Comparison of ENCODE assay signal across 20 cellular contexts in genomic region chr17:59723607-59724006, GRCh38. TPM values are rescaled to one million over a fixed set of nuclear protein-coding genes. Genes with fewer than 3 reads are reported as not detected.
DNase-seq lines count a peak whose midpoint lies in the region; ATAC-seq and TF ChIP-seq lines count a peak whose summit lies in the region.
"Had no signal": no experiment of that assay in that cellular context is flagged by ENCODE, and none has a peak within 500 bp of the region (broad histone marks: within the 10 kb centered on the region; RNA-seq: fewer than 3 reads in every experiment).

No MANE protein-coding gene starts in this region.

- no peaks in the 10 kb centered on the region for H3K36me3 ChIP-seq in prostate gland
- H3K36me3 ChIP-seq: lower lobe of right lung had no signal

- H3K36me3 Mint-ChIP-seq in activated CD4-positive, alpha-beta T cell treated with anti-CD3 and anti-CD28 coated beads for 36 hours (ENCODE audit: low read depth) = peaks cover 8% of the 10 kb centered on the region
- H3K36me3 Mint-ChIP-seq in activated CD4-positive, alpha-beta T cell treated with anti-CD3 and anti-CD28 coated beads, Interleukin-2, amount 10 ng/mL, durations not matched to agents 7 days and 5 days (ENCODE audit: low read depth) = peaks cover 5% of the 10 kb centered on the region
- peaks cover 11% of the 10 kb centered on the region for H3K36me3 Mint-ChIP-seq in dendritic cell treated with granulocyte-macrophage colony-stimulating factor and Interleukin-4, amounts not matched to agents 40 ng/mL and 50 ng/mL, for 4 days (ENCODE audit: low read depth)
- no peaks in the 10 kb centered on the region for H3K36me3 Mint-ChIP-seq in activated T-helper 2 cell treated with anti-CD3 and anti-CD28 coated beads, Interferon-gamma antibody, Interleukin-2, Interleukin-4, amounts not matched to agents 10 μg/mL and 5 μg/mL and 100 μg/mL, durations not matched to agents 14 hours and 24 hours and 36 hours (ENCODE audit: low read depth)
- H3K36me3 Mint-ChIP-seq in activated CD4-positive, alpha-beta memory T cell treated with anti-CD3 and anti-CD28 coated beads for 36 hours = peaks cover under 1% of the 10 kb centered on the region

- peaks cover 18% of the 10 kb centered on the region for H3K4me1 Mint-ChIP-seq in activated CD4-positive, alpha-beta T cell treated with anti-CD3 and anti-CD28 coated beads for 36 hours
- H3K4me1 Mint-ChIP-seq in activated CD4-positive, alpha-beta T cell treated with anti-CD3 and anti-CD28 coated beads, Interleukin-2, amount 10 ng/mL, durations not matched to agents 7 days and 5 days = peaks cover 8% of the 10 kb centered on the region
- H3K4me1 Mint-ChIP-seq in dendritic cell treated with granulocyte-macrophage colony-stimulating factor and Interleukin-4, amounts not matched to agents 40 ng/mL and 50 ng/mL, for 4 days (ENCODE audit: low read depth) = peaks cover 56% of the 10 kb centered on the region
- H3K4me1 Mint-ChIP-seq in activated T-helper 2 cell treated with anti-CD3 and anti-CD28 coated beads, Interferon-gamma antibody, Interleukin-2, Interleukin-4, amounts not matched to agents 10 μg/mL and 5 μg/mL and 100 μg/mL, durations not matched to agents 14 hours and 24 hours and 36 hours (ENCODE audit: low read depth) = peaks cover 9% of the 10 kb centered on the region
- peaks cover 16% of the 10 kb centered on the region for H3K4me1 Mint-ChIP-seq in activated CD4-positive, alpha-beta memory T cell treated with anti-CD3 and anti-CD28 coated beads for 36 hours (ENCODE audit: low read depth)

- H3K27me3 Mint-ChIP-seq in activated CD4-positive, alpha-beta T cell treated with anti-CD3 and anti-CD28 coated beads for 36 hours = no peaks in the 10 kb centered on the region
- H3K27me3 Mint-ChIP-seq in activated CD4-positive, alpha-beta T cell treated with anti-CD3 and anti-CD28 coated beads, Interleukin-2, amount 10 ng/mL, durations not matched to agents 7 days and 5 days = no peaks in the 10 kb centered on the region
- H3K27me3 Mint-ChIP-seq in dendritic cell treated with granulocyte-macrophage colony-stimulating factor and Interleukin-4, amounts not matched to agents 40 ng/mL and 50 ng/mL, for 4 days = no peaks in the 10 kb centered on the region
- no peaks in the 10 kb centered on the region for H3K27me3 Mint-ChIP-seq in activated T-helper 2 cell treated with anti-CD3 and anti-CD28 coated beads, Interferon-gamma antibody, Interleukin-2, Interleukin-4, amounts not matched to agents 10 μg/mL and 5 μg/mL and 100 μg/mL, durations not matched to agents 14 hours and 24 hours and 36 hours (ENCODE audit: low read depth)
- no peaks in the 10 kb centered on the region for H3K27me3 Mint-ChIP-seq in activated CD4-positive, alpha-beta memory T cell treated with anti-CD3 and anti-CD28 coated beads for 36 hours
- H3K27me3 Mint-ChIP-seq: activated CD8-positive, alpha-beta memory T cell treated with anti-CD3 and anti-CD28 coated beads, Interleukin-2, amount 10 ng/mL, durations not matched to agents 7 days and 5 days; activated naive CD8-positive, alpha-beta T cell had no signal

- TF ChIP-seq CTCF in prostate gland (IDR thresholded peaks at IDR 0.05) (no peak), RWPE1 (conservative IDR thresholded peaks at IDR 0.05; ENCODE audit: low read depth) (no peak)

- CTCF ChIA-PET in activated CD4-positive, alpha-beta T cell treated with anti-CD3 and anti-CD28 coated beads for 36 hours (lab: Charles Lee) = no interaction called here
- CTCF ChIA-PET in activated CD4-positive, alpha-beta T cell treated with anti-CD3 and anti-CD28 coated beads, Interleukin-2, amount 10 ng/mL, durations not matched to agents 7 days and 5 days (lab: Charles Lee) = no interaction called here
- CTCF ChIA-PET in activated CD4-positive, alpha-beta memory T cell treated with anti-CD3 and anti-CD28 coated beads for 36 hours (lab: Charles Lee) = no interaction called here
- CTCF ChIA-PET in RWPE1 (lab: Yijun Ruan, JAX) = no interaction called here

- H3K4me3 ChIP-seq in prostate gland = no peak overlapping the region
- H3K4me3 ChIP-seq: lower lobe of right lung had no signal

- H3K27ac ChIP-seq in prostate gland (peak overlapping the region; percentile 36 to 41), RWPE1 (no peak overlapping the region)
- H3K27ac ChIP-seq: 22Rv1, lower lobe of right lung had no signal

- no peaks in the 10 kb centered on the region for H3K9me3 ChIP-seq in prostate gland
- H3K9me3 ChIP-seq: lower lobe of right lung had no signal

- no peak for ATAC-seq in activated CD4-positive, alpha-beta T cell treated with anti-CD3 and anti-CD28 coated beads for 36 hours
- ATAC-seq: activated CD8-positive, alpha-beta memory T cell treated with anti-CD3 and anti-CD28 coated beads, Interleukin-2, amount 10 ng/mL, durations not matched to agents 7 days and 5 days; lower lobe of right lung; Right ventricle myocardium inferior had no signal

- no peak for DNase-seq in activated CD4-positive, alpha-beta T cell treated with anti-CD3 and anti-CD28 coated beads for 36 hours
- no peak for DNase-seq in activated CD4-positive, alpha-beta T cell treated with anti-CD3 and anti-CD28 coated beads, Interleukin-2, amount 10 ng/mL, durations not matched to agents 7 days and 5 days
- DNase-seq in prostate gland (ENCODE audit: low spot score) (no peak), SK-N-DZ (ENCODE audit: low spot score) (no peak), RWPE1 (ENCODE audit: low spot score) (no peak)
- no peak for DNase-seq in activated T-helper 2 cell treated with anti-CD3 and anti-CD28 coated beads, Interferon-gamma antibody, Interleukin-2, Interleukin-4, amounts not matched to agents 10 μg/mL and 5 μg/mL and 100 μg/mL, durations not matched to agents 14 hours and 24 hours and 36 hours (ENCODE audit: low spot score)
- no peak for DNase-seq in activated CD4-positive, alpha-beta memory T cell treated with anti-CD3 and anti-CD28 coated beads for 36 hours
- DNase-seq: activated CD4-positive, alpha-beta T cell treated with anti-CD3 and anti-CD28 coated beads for 48 hours; activated CD8-positive, alpha-beta memory T cell treated with anti-CD3 and anti-CD28 coated beads, Interleukin-2, amount 10 ng/mL, durations not matched to agents 7 days and 5 days; lower lobe of right lung; NCI-H1092 treated with DMSO at 0.1 percent for 48 hours; NCI-H2029; NCI-H2227 treated with DMSO at 0.1 percent for 48 hours; right cardiac atrium; stimulated activated CD4-positive, alpha-beta T cell treated with anti-CD3 and anti-CD28 coated beads, Interleukin-15, amount 100 ng/mL, for 24 hours; stimulated activated CD8-positive, alpha-beta memory T cell treated with anti-CD3 and anti-CD28 coated beads, Interleukin-4, amount 100 ng/mL, for 48 hours had no signal

- no peak overlapping the region for H3K4me3 Mint-ChIP-seq in activated CD4-positive, alpha-beta T cell treated with anti-CD3 and anti-CD28 coated beads for 36 hours
- H3K4me3 Mint-ChIP-seq in activated CD4-positive, alpha-beta T cell treated with anti-CD3 and anti-CD28 coated beads, Interleukin-2, amount 10 ng/mL, durations not matched to agents 7 days and 5 days = no peak overlapping the region
- no peak overlapping the region for H3K4me3 Mint-ChIP-seq in dendritic cell treated with granulocyte-macrophage colony-stimulating factor and Interleukin-4, amounts not matched to agents 40 ng/mL and 50 ng/mL, for 4 days
- no peak overlapping the region for H3K4me3 Mint-ChIP-seq in activated T-helper 2 cell treated with anti-CD3 and anti-CD28 coated beads, Interferon-gamma antibody, Interleukin-2, Interleukin-4, amounts not matched to agents 10 μg/mL and 5 μg/mL and 100 μg/mL, durations not matched to agents 14 hours and 24 hours and 36 hours (ENCODE audit: low read depth)
- H3K4me3 Mint-ChIP-seq in activated CD4-positive, alpha-beta memory T cell treated with anti-CD3 and anti-CD28 coated beads for 36 hours = no peak overlapping the region
- H3K4me3 Mint-ChIP-seq: activated CD8-positive, alpha-beta memory T cell treated with anti-CD3 and anti-CD28 coated beads, Interleukin-2, amount 10 ng/mL, durations not matched to agents 7 days and 5 days; activated naive CD8-positive, alpha-beta T cell had no signal

- POLR2A ChIA-PET in activated CD4-positive, alpha-beta T cell treated with anti-CD3 and anti-CD28 coated beads for 36 hours (lab: Charles Lee) = no interaction called here
- POLR2A ChIA-PET in activated CD4-positive, alpha-beta T cell treated with anti-CD3 and anti-CD28 coated beads, Interleukin-2, amount 10 ng/mL, durations not matched to agents 7 days and 5 days (lab: Charles Lee) = no interaction called here
- POLR2A ChIA-PET in activated CD4-positive, alpha-beta memory T cell treated with anti-CD3 and anti-CD28 coated beads for 36 hours (lab: Charles Lee) = no interaction called here
- POLR2A ChIA-PET in RWPE1 (lab: Yijun Ruan, JAX; ENCODE audit: low non-redundant PET) = no interaction called here

- H3K27me3 ChIP-seq in prostate gland (replicated peaks; ENCODE audit: insufficient read depth) = no peaks in the 10 kb centered on the region

- WGBS in prostate gland = 52% methylated on average over 1 of the region's 1 CpG

- H3K4me1 ChIP-seq in prostate gland (replicated peaks) = no peaks in the 10 kb centered on the region

- H3K27ac Mint-ChIP-seq in activated CD4-positive, alpha-beta T cell treated with anti-CD3 and anti-CD28 coated beads for 36 hours = peak overlapping the region; percentile 9
- H3K27ac Mint-ChIP-seq in activated CD4-positive, alpha-beta T cell treated with anti-CD3 and anti-CD28 coated beads, Interleukin-2, amount 10 ng/mL, durations not matched to agents 7 days and 5 days = no peak overlapping the region
- H3K27ac Mint-ChIP-seq in dendritic cell treated with granulocyte-macrophage colony-stimulating factor and Interleukin-4, amounts not matched to agents 40 ng/mL and 50 ng/mL, for 4 days = peak overlapping the region; percentile 55
- no peak overlapping the region for H3K27ac Mint-ChIP-seq in activated T-helper 2 cell treated with anti-CD3 and anti-CD28 coated beads, Interferon-gamma antibody, Interleukin-2, Interleukin-4, amounts not matched to agents 10 μg/mL and 5 μg/mL and 100 μg/mL, durations not matched to agents 14 hours and 24 hours and 36 hours
- no peak overlapping the region for H3K27ac Mint-ChIP-seq in activated CD4-positive, alpha-beta memory T cell treated with anti-CD3 and anti-CD28 coated beads for 36 hours
- H3K27ac Mint-ChIP-seq: activated CD8-positive, alpha-beta memory T cell treated with anti-CD3 and anti-CD28 coated beads, Interleukin-2, amount 10 ng/mL, durations not matched to agents 7 days and 5 days; activated naive CD8-positive, alpha-beta T cell had no signal

- intact Hi-C loops in activated CD4-positive, alpha-beta T cell treated with anti-CD3 and anti-CD28 coated beads for 36 hours (cut with DNase I, micrococcal nuclease) = no loop called here
- intact Hi-C loops in dendritic cell treated with granulocyte-macrophage colony-stimulating factor and Interleukin-4, amounts not matched to agents 40 ng/mL and 50 ng/mL, for 4 days (cut with micrococcal nuclease) = no loop called here
- intact Hi-C loops in prostate gland (cut with DNase I) = no loop called here
- intact Hi-C loops in activated T-helper 2 cell treated with anti-CD3 and anti-CD28 coated beads, Interferon-gamma antibody, Interleukin-2, Interleukin-4, amounts not matched to agents 10 μg/mL and 5 μg/mL and 100 μg/mL, durations not matched to agents 14 hours and 24 hours and 36 hours (cut with micrococcal nuclease) = no loop called here
- intact Hi-C loops in activated CD4-positive, alpha-beta memory T cell treated with anti-CD3 and anti-CD28 coated beads for 36 hours (cut with micrococcal nuclease) = no loop called here

- no peak for TF ChIP-seq POLR2A in prostate gland (IDR thresholded peaks at IDR 0.05)

- no peaks in the 10 kb centered on the region for H3K9me3 Mint-ChIP-seq in activated CD4-positive, alpha-beta T cell treated with anti-CD3 and anti-CD28 coated beads for 36 hours (ENCODE audit: low read depth)
- no peaks in the 10 kb centered on the region for H3K9me3 Mint-ChIP-seq in activated CD4-positive, alpha-beta T cell treated with anti-CD3 and anti-CD28 coated beads, Interleukin-2, amount 10 ng/mL, durations not matched to agents 7 days and 5 days
- no peaks in the 10 kb centered on the region for H3K9me3 Mint-ChIP-seq in dendritic cell treated with granulocyte-macrophage colony-stimulating factor and Interleukin-4, amounts not matched to agents 40 ng/mL and 50 ng/mL, for 4 days
- no peaks in the 10 kb centered on the region for H3K9me3 Mint-ChIP-seq in activated T-helper 2 cell treated with anti-CD3 and anti-CD28 coated beads, Interferon-gamma antibody, Interleukin-2, Interleukin-4, amounts not matched to agents 10 μg/mL and 5 μg/mL and 100 μg/mL, durations not matched to agents 14 hours and 24 hours and 36 hours
- H3K9me3 Mint-ChIP-seq in activated CD4-positive, alpha-beta memory T cell treated with anti-CD3 and anti-CD28 coated beads for 36 hours = no peaks in the 10 kb centered on the region

RNA-seq across cellular contexts. Expression of gene VMP1, which starts 16.2 kb away (rescaled TPM):
- total RNA-seq in activated CD4-positive, alpha-beta T cell treated with anti-CD3 and anti-CD28 coated beads for 36 hours = 100 to 1,000 TPM; 378 to 402 TPM
- 100 to 1,000 TPM; 194 to 213 TPM for total RNA-seq in activated CD4-positive, alpha-beta T cell treated with anti-CD3 and anti-CD28 coated beads, Interleukin-2, amount 10 ng/mL, durations not matched to agents 7 days and 5 days
- 100 to 1,000 TPM; 175 to 203 TPM for total RNA-seq in prostate gland
- polyA plus RNA-seq in SK-N-DZ (2014; cell fraction: cytosol; rRNA removed) = 59.8 and 69.1 TPM in 2 replicates
- polyA plus RNA-seq in SK-N-DZ (2014; cell fraction: nucleus; rRNA removed) = 33.9 and 40.9 TPM in 2 replicates
- total RNA-seq in activated T-helper 2 cell treated with anti-CD3 and anti-CD28 coated beads, Interferon-gamma antibody, Interleukin-2, Interleukin-4, amounts not matched to agents 10 μg/mL and 5 μg/mL and 100 μg/mL, durations not matched to agents 14 hours and 24 hours and 36 hours = 479 and 499 TPM in 2 replicates
- 100 to 1,000 TPM; 517 to 553 TPM for total RNA-seq in activated CD4-positive, alpha-beta memory T cell treated with anti-CD3 and anti-CD28 coated beads for 36 hours

RNA-seq across cellular contexts. Expression of gene PTRH2, which starts 16.4 kb away (rescaled TPM):
- 10 to 100 TPM; 41.7 to 54.7 TPM for total RNA-seq in activated CD4-positive, alpha-beta T cell treated with anti-CD3 and anti-CD28 coated beads for 36 hours
- 10 to 100 TPM; 20.5 to 22.9 TPM for total RNA-seq in activated CD4-positive, alpha-beta T cell treated with anti-CD3 and anti-CD28 coated beads, Interleukin-2, amount 10 ng/mL, durations not matched to agents 7 days and 5 days
- total RNA-seq in prostate gland = 10 to 100 TPM; 29.1 to 38.3 TPM
- 29.4 and 37.2 TPM in 2 replicates for polyA plus RNA-seq in SK-N-DZ (2014; cell fraction: cytosol; rRNA removed)
- 22.6 and 26.5 TPM in 2 replicates for polyA plus RNA-seq in SK-N-DZ (2014; cell fraction: nucleus; rRNA removed)
- 48.3 and 50.3 TPM in 2 replicates for total RNA-seq in activated T-helper 2 cell treated with anti-CD3 and anti-CD28 coated beads, Interferon-gamma antibody, Interleukin-2, Interleukin-4, amounts not matched to agents 10 μg/mL and 5 μg/mL and 100 μg/mL, durations not matched to agents 14 hours and 24 hours and 36 hours
- total RNA-seq in activated CD4-positive, alpha-beta memory T cell treated with anti-CD3 and anti-CD28 coated beads for 36 hours = 10 to 100 TPM; 35.9 TPM

Comparison
In these comparisons a context has a peak if more than half of its experiments do, and no peak if none do; other contexts are left out.
1. H3K27ac Mint-ChIP-seq: peak in activated CD4-positive, alpha-beta T cell treated with anti-CD3 and anti-CD28 coated beads for 36 hours (single experiment) and dendritic cell treated with granulocyte-macrophage colony-stimulating factor and Interleukin-4, amounts not matched to agents 40 ng/mL and 50 ng/mL, for 4 days (single experiment); none in activated CD4-positive, alpha-beta T cell treated with anti-CD3 and anti-CD28 coated beads, Interleukin-2, amount 10 ng/mL, durations not matched to agents 7 days and 5 days (single experiment), activated T-helper 2 cell treated with anti-CD3 and anti-CD28 coated beads, Interferon-gamma antibody, Interleukin-2, Interleukin-4, amounts not matched to agents 10 μg/mL and 5 μg/mL and 100 μg/mL, durations not matched to agents 14 hours and 24 hours and 36 hours (single experiment) and activated CD4-positive, alpha-beta memory T cell treated with anti-CD3 and anti-CD28 coated beads for 36 hours (single experiment).